8 cellular contexts compared by ENCODE assay signal in genomic region chr21:34020005-34020847, GRCh38. TPM values are rescaled to one million over a fixed set of nuclear protein-coding genes. Genes with fewer than 3 reads are reported as not detected.
DNase-seq lines count a peak whose midpoint lies in the region; ATAC-seq, FAIRE-seq and TF ChIP-seq lines count a peak whose summit lies in the region.

No MANE protein-coding gene starts in this region.

- peak; percentile 66 for TF ChIP-seq POLR2A in Raji (IDR thresholded peaks at IDR 0.05; ENCODE audit: insufficient read depth, low read depth, low read length)
- TF ChIP-seq POLR2A in gastrocnemius medialis (IDR thresholded peaks at IDR 0.05) = no peak

- H3K4me1 ChIP-seq in pancreas = peaks cover 0 to 7% (median 0%) of the 10 kb centered on the region in 3 donors
- H3K4me1 ChIP-seq in gastrocnemius medialis = peaks cover 0 to 11% of the 10 kb centered on the region in 2 donors

- WGBS in pancreas, 2 donors = 30 to 40% methylated on average over 6 of the region's 6 CpGs

- intact Hi-C loops in pancreas (cut with DNase I) (no loop called here), gastrocnemius medialis (cut with DNase I; ENCODE audit: low total_unique reads) (no loop called here)

- no peak overlapping the region for H3K27ac ChIP-seq in pancreas
- no peak overlapping the region for H3K27ac ChIP-seq in gastrocnemius medialis

- H3K27me3 ChIP-seq in pancreas = no peaks in the 10 kb centered on the region
- no peaks in the 10 kb centered on the region for H3K27me3 ChIP-seq in gastrocnemius medialis

- H3K36me3 ChIP-seq in pancreas (no peaks in the 10 kb centered on the region), gastrocnemius medialis (no peaks in the 10 kb centered on the region)

- DNase-seq in AML-193 (lab: John Stamatoyannopoulos, UW) (peak; percentile 47 to 56), pancreas (no peak), HK-2 (ENCODE audit: unreplicated experiment) (no peak), gastrocnemius medialis (no peak)

- in situ Hi-C loops in gastrocnemius medialis (cut with MboI; ENCODE audit: low sequenced_read_pairs in 4 of 4) = no loop called here

- no peak for TF ChIP-seq CTCF in pancreas (IDR thresholded peaks at IDR 0.05)
- no peak for TF ChIP-seq CTCF in gastrocnemius medialis (IDR thresholded peaks at IDR 0.05 in 4 of 5, conservative IDR thresholded peaks at IDR 0.05 in 1 of 5)

- peak; percentile 38 for ATAC-seq in GM19023 (IDR thresholded peaks at IDR 0.05; ENCODE audit: unreplicated experiment)
- ATAC-seq in HG03175 (IDR thresholded peaks at IDR 0.05; ENCODE audit: unreplicated experiment) = peak; percentile 44
- ATAC-seq in pancreas = peak in 3 of 4 donors; percentile 16 to 54 (median 18)
- ATAC-seq in GM18520 (IDR thresholded peaks at IDR 0.05; ENCODE audit: unreplicated experiment) = no peak
- ATAC-seq in gastrocnemius medialis = no peak

- no peak overlapping the region for H3K4me3 ChIP-seq in pancreas
- H3K4me3 ChIP-seq in gastrocnemius medialis = no peak overlapping the region

- H3K9me3 ChIP-seq in pancreas = no peaks in the 10 kb centered on the region
- no peaks in the 10 kb centered on the region for H3K9me3 ChIP-seq in gastrocnemius medialis

- no peak for FAIRE-seq in pancreas (lab: Jason Lieb, UNC)

RNA-seq across cellular contexts. Expression of gene MRPS6, which starts 53.2 kb away (rescaled TPM):
- 10 to 100 TPM in 5 of 6 donors, 1 to 10 TPM in 1; 9.9 to 14.5 (median 12.3) TPM for total RNA-seq in pancreas
- polyA plus RNA-seq in pancreas = 10 to 100 TPM; 16.9 to 18.5 TPM
- total RNA-seq in gastrocnemius medialis = 10 to 100 TPM; 17.3 to 54.8 (median 29.3) TPM

RNA-seq across cellular contexts. Expression of gene SLC5A3, which starts 53.2 kb away (rescaled TPM):
- total RNA-seq in pancreas = 1 to 10 TPM; 2.2 to 5.9 (median 3.0) TPM
- 1 to 10 TPM in 1 of 2 donors, under 1 TPM in 1; 0.49 to 1.0 TPM for polyA plus RNA-seq in pancreas
- 10 to 100 TPM in 1 of 4 donors, 1 to 10 TPM in 3; 2.0 to 22.2 (median 6.2) TPM for total RNA-seq in gastrocnemius medialis

Comparison
In these comparisons a context has a peak if more than half of its experiments do, and no peak if none do; other contexts are left out.
1. DNase-seq: peak in AML-193 (2 of 2); none in pancreas (0 of 6), HK-2 (single experiment) and gastrocnemius medialis (0 of 2).
2. ATAC-seq: peak in GM19023 (single experiment), HG03175 (single experiment) and pancreas (3 of 4); none in GM18520 (single experiment) and gastrocnemius medialis (0 of 2).